ENCODE assay signal across 2 cellular contexts in the genomic region with DNA sequence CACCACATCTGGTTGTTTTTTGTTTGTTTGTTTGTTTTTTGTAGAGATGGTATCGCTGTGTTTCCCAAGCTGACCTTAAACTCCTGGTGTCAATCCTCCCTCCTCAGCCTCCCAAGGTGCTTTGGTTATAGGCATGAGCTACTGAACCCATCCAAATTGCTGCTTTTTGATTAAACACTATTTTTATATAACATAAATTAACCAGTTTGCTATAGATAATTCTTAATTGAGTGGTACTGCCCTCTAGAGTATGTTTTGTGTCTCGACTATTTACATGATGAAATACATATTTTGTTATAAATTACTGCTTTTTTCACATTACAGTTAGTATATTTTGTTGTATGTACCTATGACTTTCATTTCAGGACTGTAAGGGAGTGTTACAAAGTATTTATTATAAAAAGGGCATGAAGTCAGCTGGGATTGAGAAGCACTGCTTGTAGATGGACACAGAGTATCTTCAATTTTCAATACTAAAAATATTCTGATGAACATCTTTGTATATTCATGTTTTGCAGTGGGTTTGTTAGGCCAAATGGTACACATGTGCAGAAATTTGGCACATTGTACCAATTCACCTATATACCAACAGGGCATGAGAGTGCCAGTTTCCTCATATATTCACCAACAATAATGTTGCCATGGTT.
TF ChIP-seq lines count a peak whose summit lies in the region.

No MANE protein-coding gene starts in this region.

TF ChIP-seq in liver, 16 proteins besides CTCF, POLR2A, EP300 and RAD21:
- TF ChIP-seq FOXA2 (IDR thresholded peaks at IDR 0.05) (no peak), MAX (IDR thresholded peaks at IDR 0.05) (no peak), YY1 (IDR thresholded peaks at IDR 0.05) (no peak), RXRA (IDR thresholded peaks at IDR 0.05) (no peak), TAF1 (conservative IDR thresholded peaks at IDR 0.05) (no peak), REST (IDR thresholded peaks at IDR 0.05) (no peak), GABPA (IDR thresholded peaks at IDR 0.05 in 1 of 2, conservative IDR thresholded peaks at IDR 0.05 in 1 of 2) (no peak), NR2F2 (IDR thresholded peaks at IDR 0.05) (no peak), SP1 (IDR thresholded peaks at IDR 0.05) (no peak), ZBTB33 (IDR thresholded peaks at IDR 0.05) (no peak), EGR1 (IDR thresholded peaks at IDR 0.05; ENCODE audit: low read depth in 2 of 2) (no peak), FOXA1 (IDR thresholded peaks at IDR 0.05) (no peak), HNF4G (IDR thresholded peaks at IDR 0.05) (no peak), JUND (IDR thresholded peaks at IDR 0.05) (no peak), HNF4A (conservative IDR thresholded peaks at IDR 0.05) (no peak)
- TF ChIP-seq, protein P1, sequence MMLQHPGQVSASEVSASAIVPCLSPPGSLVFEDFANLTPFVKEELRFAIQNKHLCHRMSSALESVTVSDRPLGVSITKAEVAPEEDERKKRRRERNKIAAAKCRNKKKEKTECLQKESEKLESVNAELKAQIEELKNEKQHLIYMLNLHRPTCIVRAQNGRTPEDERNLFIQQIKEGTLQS (IDR thresholded peaks at IDR 0.05) = no peak

TF ChIP-seq in HepG2, 621 proteins besides CTCF, POLR2A, EP300 and RAD21:
- TF ChIP-seq MAFF (IDR thresholded peaks at IDR 0.05; ENCODE audit: low read depth, low read length) = no peak
- TF ChIP-seq ZNF142 (CRISPR knock-in tag; IDR thresholded peaks at IDR 0.05) = no peak
- no peak for TF ChIP-seq FOXO1 (CRISPR knock-in tag; IDR thresholded peaks at IDR 0.05)
- no peak for TF ChIP-seq HINFP (CRISPR knock-in tag; IDR thresholded peaks at IDR 0.05; ENCODE audit: low read depth)
- no peak for TF ChIP-seq MED13 (CRISPR knock-in tag; IDR thresholded peaks at IDR 0.05)
- no peak for TF ChIP-seq SOX5 (CRISPR knock-in tag; IDR thresholded peaks at IDR 0.05; ENCODE audit: borderline replicate concordance)
- TF ChIP-seq KLF15 (CRISPR knock-in tag; IDR thresholded peaks at IDR 0.05; ENCODE audit: borderline replicate concordance) = no peak
- no peak for TF ChIP-seq ZFP90 (CRISPR knock-in tag; IDR thresholded peaks at IDR 0.05; ENCODE audit: borderline replicate concordance)
- no peak for TF ChIP-seq ZNF782 (CRISPR knock-in tag; IDR thresholded peaks at IDR 0.05; ENCODE audit: borderline replicate concordance)
- no peak for TF ChIP-seq ZZZ3 (CRISPR knock-in tag; IDR thresholded peaks at IDR 0.05; ENCODE audit: borderline replicate concordance)
- TF ChIP-seq HDAC6 (IDR thresholded peaks at IDR 0.05; ENCODE audit: low read depth, low read length) = no peak
- TF ChIP-seq ATF2 (CRISPR knock-in tag; IDR thresholded peaks at IDR 0.05) = no peak
- TF ChIP-seq SNAI1 (CRISPR knock-in tag; IDR thresholded peaks at IDR 0.05; ENCODE audit: borderline replicate concordance) = no peak
